Comparison of ENCODE assay signal across 1 cellular context in genomic region chr17:80112471-80113032, GRCh38.
TF ChIP-seq lines count a peak whose summit lies in the region.

No MANE protein-coding gene starts in this region.

TF ChIP-seq in HepG2, 621 proteins besides CTCF, POLR2A, EP300 and RAD21:
- TF ChIP-seq JDP2 (CRISPR knock-in tag; IDR thresholded peaks at IDR 0.05; ENCODE audit: borderline replicate concordance) (no peak), NFATC3 (CRISPR knock-in tag; IDR thresholded peaks at IDR 0.05) (no peak), ZNF841 (CRISPR knock-in tag; IDR thresholded peaks at IDR 0.05; ENCODE audit: borderline replicate concordance) (no peak), HNF4A (CRISPR knock-in tag; IDR thresholded peaks at IDR 0.05) (no peak), ZSCAN9 (CRISPR knock-in tag; IDR thresholded peaks at IDR 0.05; ENCODE audit: borderline replicate concordance) (no peak), ZNF253 (CRISPR knock-in tag; IDR thresholded peaks at IDR 0.05; ENCODE audit: borderline replicate concordance) (no peak), SMC3 (IDR thresholded peaks at IDR 0.05; ENCODE audit: low read length) (no peak), CREB1 (IDR thresholded peaks at IDR 0.05) (no peak), CREB1 (CRISPR knock-in tag; IDR thresholded peaks at IDR 0.05) (no peak)
